Comparison of ENCODE assay signal across 8 cellular contexts in genomic region chr2:54903736-54904554, GRCh38.
DNase-seq lines count a peak whose midpoint lies in the region; ATAC-seq and TF ChIP-seq lines count a peak whose summit lies in the region.

No MANE protein-coding gene starts in this region.

- H3K4me3 ChIP-seq in Panc1 (ENCODE audit: low read depth in 2 of 2, low read length in 2 of 2): peak overlapping the region in 1 of 2 experiments; percentile 28; a peak in 2 of 4 replicates

- no peaks in the 10 kb centered on the region for H3K27me3 ChIP-seq in Panc1 (ENCODE audit: control insufficient read depth, insufficient read depth, low read length)

- peak overlapping the region; percentile 94 for H3K27ac ChIP-seq in Panc1 (ENCODE audit: low read length)

- intact Hi-C loops in Panc1 (cut with micrococcal nuclease; ENCODE audit: unreplicated experiment): loop anchor here (1.0 to 5.0 kb wide), 2 partner anchors 40 to 108 kb away; no protein-coding TSS in a partner anchor

- peaks cover 47% of the 10 kb centered on the region for H3K4me1 ChIP-seq in Panc1 (ENCODE audit: control insufficient read depth, insufficient read depth, low read length)

- ATAC-seq in Panc1 (peak; percentile 97), HG02759 (IDR thresholded peaks at IDR 0.05; ENCODE audit: unreplicated experiment) (no peak)

- CTCF ChIA-PET in Panc1 (lab: Charles Lee): no interaction called here

- peak; percentile 18 for DNase-seq in ELF-1 (ENCODE audit: low read depth, low spot score)
- DNase-seq in Panc1 (ENCODE audit: low read depth, low spot score): peak; percentile 95
- DNase-seq in activated T-helper 1 cell treated with Interleukin-2 at 50 U/mL for 16 hours (ENCODE audit: low read depth): peak; percentile 27
- peak; percentile 85 for DNase-seq in hepatic stellate cell (ENCODE audit: low spot score)
- peak; percentile 15 to 48 (median 29) for DNase-seq in stimulated activated CD4-positive, alpha-beta T cell treated with anti-CD3 and anti-CD28 coated beads, TNF-alpha, amount 100 ng/mL, for 4 hours (ENCODE audit: low read depth in 3 of 3)
- DNase-seq in SHP77 (lab: John Stamatoyannopoulos, UW): no peak
- no peak for DNase-seq in central memory CD4-positive, alpha-beta T cell

- POLR2A ChIA-PET in Panc1 (lab: Charles Lee): interaction anchor here (1.4 to 1.5 kb wide), 2 partner anchors 52 to 146 kb away, joined by 4 to 5 read pairs; partner anchors contain the start of gene RTN4

- no peaks in the 10 kb centered on the region for H3K36me3 ChIP-seq in Panc1 (ENCODE audit: control insufficient read depth, insufficient read depth, low read length)

- in situ Hi-C loops in Panc1 (cut with HindIII; ENCODE audit: low pct_unique_long_range_greater_than_20kb, low sequenced_read_pairs): no loop called here

- BruUV-seq in Panc1 (replicated peaks; lab: Mats Ljungman, UMichigan): no TSS peak

- no peak for TF ChIP-seq CTCF in Panc1 (IDR thresholded peaks at IDR 0.05)

- H3K9me3 ChIP-seq in Panc1 (ENCODE audit: control insufficient read depth, insufficient read depth, low read depth, low read length): no peaks in the 10 kb centered on the region

Comparison
In these comparisons a context has a peak if more than half of its experiments do, and no peak if none do; other contexts are left out.
1. DNase-seq: peak in ELF-1 (single experiment), Panc1 (single experiment), activated T-helper 1 cell treated with Interleukin-2 at 50 U/mL for 16 hours (single experiment), hepatic stellate cell (single experiment) and stimulated activated CD4-positive, alpha-beta T cell treated with anti-CD3 and anti-CD28 coated beads, TNF-alpha, amount 100 ng/mL, for 4 hours (3 of 3); none in SHP77 (0 of 2) and central memory CD4-positive, alpha-beta T cell (single experiment).